ENCODE assay signal across 1 cellular context in genomic region chr15:40807028-40807887, GRCh38.
TF ChIP-seq lines count a peak whose summit lies in the region.

Gene DNAJC17 (minus strand): TSS chr15:40807473. CDS start chr15:40807446, 27 bp downstream.
Gene ZFYVE19 (plus strand): TSS chr15:40807089. CDS start chr15:40807590, 501 bp downstream.

TF ChIP-seq in HEK293, 187 proteins besides CTCF, POLR2A, EP300 and RAD21 (continued from another document):
- TF ChIP-seq ZNF518A (tag by site-specific recombination; conservative IDR thresholded peaks at IDR 0.05; ENCODE audit: low read depth) (no peak), INSM2 (tag by site-specific recombination; IDR thresholded peaks at IDR 0.05) (no peak), BCL11B (tag by site-specific recombination; IDR thresholded peaks at IDR 0.05; ENCODE audit: low read depth) (0 out of 2 replicates have a peak, but pooled peaks have one; percentile 48), ZNF561 (tag by site-specific recombination; IDR thresholded peaks at IDR 0.05; ENCODE audit: borderline replicate concordance) (no peak), ZNF292 (tag by site-specific recombination; IDR thresholded peaks at IDR 0.05; ENCODE audit: borderline replicate concordance, low read depth) (no peak), SP2 (tag by site-specific recombination; IDR thresholded peaks at IDR 0.05) (peak; percentile 64), ZNF580 (tag by site-specific recombination; IDR thresholded peaks at IDR 0.05) (no peak), ZNF184 (tag by site-specific recombination; IDR thresholded peaks at IDR 0.05) (no peak), ZNF600 (tag by site-specific recombination; IDR thresholded peaks at IDR 0.05) (peak; percentile 49), ZBTB48 (tag by site-specific recombination; IDR thresholded peaks at IDR 0.05) (peak; percentile 69; the same call in 1 of the 2 replicates), ZBTB26 (tag by site-specific recombination; optimal IDR thresholded peaks at IDR 0.05) (peak; percentile 64), ZBTB20 (tag by site-specific recombination; IDR thresholded peaks at IDR 0.05) (peak; percentile 91)
